Comparison of ENCODE assay signal across 16 cellular contexts in genomic region chr12:70240677-70241076, GRCh38. TPM values are rescaled to one million over a fixed set of nuclear protein-coding genes. Genes with fewer than 3 reads are reported as not detected.
A peak's percentile ranks its signal among the peaks of the same experiment; 100 is the strongest.
DNase-seq lines count a peak whose midpoint lies in the region; ATAC-seq, FAIRE-seq and TF ChIP-seq lines count a peak whose summit lies in the region.
"Had no signal": no experiment of that assay in that cellular context is flagged by ENCODE, and none has a peak within 500 bp of the region (broad histone marks: within the 10 kb centered on the region; RNA-seq: fewer than 3 reads in every experiment).

No MANE protein-coding gene starts in this region.

- H3K4me1 ChIP-seq in CD4-positive, alpha-beta memory T cell (ENCODE audit: insufficient read depth, low read length): peaks cover 38% of the 10 kb centered on the region
- H3K4me1 ChIP-seq in naive thymus-derived CD4-positive, alpha-beta T cell (ENCODE audit: control insufficient read depth in 2 of 2, insufficient read depth in 2 of 2, low read length in 2 of 2): peaks cover 21 to 23% of the 10 kb centered on the region in 2 donors
- H3K4me1 ChIP-seq: colonic mucosa had no signal

- peaks cover 0 to 2% of the 10 kb centered on the region in 2 donors for H3K27me3 Mint-ChIP-seq in CD4-positive, alpha-beta memory T cell
- no peaks in the 10 kb centered on the region for H3K27me3 Mint-ChIP-seq in WTC11 (ENCODE audit: low read depth)
- H3K27me3 Mint-ChIP-seq in naive thymus-derived CD4-positive, alpha-beta T cell: peaks cover 0 to 3% (median 0%) of the 10 kb centered on the region in 5 donors

- peaks cover 10% of the 10 kb centered on the region for H3K36me3 ChIP-seq in CD4-positive, alpha-beta memory T cell (ENCODE audit: insufficient read depth, low read length)
- H3K36me3 ChIP-seq in naive thymus-derived CD4-positive, alpha-beta T cell (ENCODE audit: control insufficient read depth in 2 of 3, insufficient read depth in 3 of 3, low read length in 3 of 3): peaks cover 0 to 28% (median 0%) of the 10 kb centered on the region in 3 experiments
- H3K36me3 ChIP-seq: colonic mucosa had no signal

- TF ChIP-seq CTCF in WTC11 (IDR thresholded peaks at IDR 0.05): no peak

- CTCF ChIA-PET in CD4-positive, alpha-beta memory T cell (lab: Charles Lee; ENCODE audit: partially characterized antibody): no interaction called here
- CTCF ChIA-PET in WTC11 (lab: Charles Lee): no interaction called here
- CTCF ChIA-PET in naive thymus-derived CD4-positive, alpha-beta T cell (lab: Charles Lee): no interaction called here

- H3K9me3 ChIP-seq in CD4-positive, alpha-beta memory T cell (ENCODE audit: control insufficient read depth in 1 of 2, low read length in 2 of 2): no peaks in the 10 kb centered on the region
- H3K9me3 ChIP-seq in naive thymus-derived CD4-positive, alpha-beta T cell (ENCODE audit: control insufficient read depth in 2 of 3, low read length in 3 of 3): no peaks in the 10 kb centered on the region
- H3K9me3 ChIP-seq: colonic mucosa had no signal

- H3K27ac Mint-ChIP-seq in CD4-positive, alpha-beta memory T cell: peak overlapping the region; percentile 3 to 98 (median 49)
- H3K27ac Mint-ChIP-seq in WTC11: peak overlapping the region; percentile 37
- H3K27ac Mint-ChIP-seq in naive thymus-derived CD4-positive, alpha-beta T cell: peak overlapping the region in 5 of 9 donors; percentile 2 to 99 (median 72)

- H3K9me3 Mint-ChIP-seq in CD4-positive, alpha-beta memory T cell: peaks cover 0 to 2% (median 0%) of the 10 kb centered on the region in 8 donors
- peaks cover 8% of the 10 kb centered on the region for H3K9me3 Mint-ChIP-seq in WTC11
- H3K9me3 Mint-ChIP-seq in naive thymus-derived CD4-positive, alpha-beta T cell: peaks cover 0 to 3% (median 0%) of the 10 kb centered on the region in 11 donors

- ATAC-seq in WTC11 (no peak), HG03097 (IDR thresholded peaks at IDR 0.05; ENCODE audit: low FRiP score, unreplicated experiment) (no peak)
- ATAC-seq in naive thymus-derived CD4-positive, alpha-beta T cell: no peak

- TF ChIP-seq POLR2A in H54 (IDR thresholded peaks at IDR 0.05; ENCODE audit: low read depth, low read length): no peak

- POLR2A ChIA-PET in CD4-positive, alpha-beta memory T cell (lab: Charles Lee; ENCODE audit: partially characterized antibody): no interaction called here
- POLR2A ChIA-PET in WTC11 (lab: Charles Lee): no interaction called here
- POLR2A ChIA-PET in naive thymus-derived CD4-positive, alpha-beta T cell (lab: Charles Lee): no interaction called here

- peak; percentile 6 for FAIRE-seq in H54 (lab: Jason Lieb, UNC)
- FAIRE-seq: GM18507 had no signal

- DNase-seq in CD4-positive, alpha-beta memory T cell: no peak
- DNase-seq in H54 (ENCODE audit: insufficient read length, low spot score): no peak
- no peak for DNase-seq in WTC11 (ENCODE audit: low spot score)
- no peak for DNase-seq in naive thymus-derived CD4-positive, alpha-beta T cell
- DNase-seq in DMS114 treated with DMSO at 0.1 percent for 48 hours (lab: John Stamatoyannopoulos, UW; ENCODE audit: unreplicated experiment): no peak
- no peak for DNase-seq in hypothalamus (lab: John Stamatoyannopoulos, UW)
- DNase-seq: colonic mucosa; GDM1; NCI-H2107; NCI-H82; retina; stimulated activated CD8-positive, alpha-beta memory T cell treated with anti-CD3 and anti-CD28 coated beads, Interleukin-4, amount 100 ng/mL, for 48 hours; trophoblast cell had no signal

- H3K4me1 Mint-ChIP-seq in CD4-positive, alpha-beta memory T cell: peaks cover 28 to 55% (median 36%) of the 10 kb centered on the region in 4 donors
- H3K4me1 Mint-ChIP-seq in WTC11: peaks cover 47% of the 10 kb centered on the region
- peaks cover 30 to 55% (median 49%) of the 10 kb centered on the region in 7 donors for H3K4me1 Mint-ChIP-seq in naive thymus-derived CD4-positive, alpha-beta T cell

- H3K27me3 ChIP-seq in CD4-positive, alpha-beta memory T cell (ENCODE audit: insufficient read depth, low read length): no peaks in the 10 kb centered on the region
- H3K27me3 ChIP-seq in naive thymus-derived CD4-positive, alpha-beta T cell (ENCODE audit: control insufficient read depth in 2 of 2, insufficient read depth in 2 of 2, low read length in 2 of 2): no peaks in the 10 kb centered on the region
- H3K27me3 ChIP-seq: colonic mucosa had no signal

- intact Hi-C loops in CD4-positive, alpha-beta memory T cell (cut with micrococcal nuclease): loop anchor here (5.0 to 10.0 kb wide), 3 partner anchors 67 to 1517 kb away; partner anchors contain the start of gene CCT2
- intact Hi-C loops in naive thymus-derived CD4-positive, alpha-beta T cell (cut with micrococcal nuclease): loop anchor here (5.0 to 10.0 kb wide), 7 partner anchors 42 to 1594 kb away; partner anchors contain the start of genes CCT2 (in 1 of the 2), RAB21 (in 1 of the 2), SLC35E3 (in 1 of the 2) and TBC1D15 (in 1 of the 2)

- peaks cover 47 to 50% of the 10 kb centered on the region in 2 donors for H3K36me3 Mint-ChIP-seq in CD4-positive, alpha-beta memory T cell
- peaks cover 53% of the 10 kb centered on the region for H3K36me3 Mint-ChIP-seq in WTC11
- H3K36me3 Mint-ChIP-seq in naive thymus-derived CD4-positive, alpha-beta T cell: peaks cover 5 to 48% (median 41%) of the 10 kb centered on the region in 5 donors

- no peak overlapping the region for H3K27ac ChIP-seq in CD4-positive, alpha-beta memory T cell (ENCODE audit: low read depth, low read length)
- no peak overlapping the region for H3K27ac ChIP-seq in naive thymus-derived CD4-positive, alpha-beta T cell (ENCODE audit: low read depth, low read length)
- H3K27ac ChIP-seq: colonic mucosa, HL-60 had no signal

- no peak overlapping the region for H3K4me3 ChIP-seq in CD4-positive, alpha-beta memory T cell (ENCODE audit: low read length in 2 of 2)
- H3K4me3 ChIP-seq in naive thymus-derived CD4-positive, alpha-beta T cell (ENCODE audit: low read length): no peak overlapping the region
- H3K4me3 ChIP-seq: colonic mucosa had no signal

- peak overlapping the region in 6 of 8 donors; percentile 5 to 72 (median 25) for H3K4me3 Mint-ChIP-seq in CD4-positive, alpha-beta memory T cell
- peak overlapping the region; percentile 7 for H3K4me3 Mint-ChIP-seq in WTC11
- H3K4me3 Mint-ChIP-seq in naive thymus-derived CD4-positive, alpha-beta T cell: peak overlapping the region in 8 of 10 donors; percentile 27 to 98 (median 54)

TF ChIP-seq in WTC11, 78 proteins besides CTCF, POLR2A, EP300 and RAD21 (continues in another document):
- TF ChIP-seq TP53 (CRISPR knock-in tag; IDR thresholded peaks at IDR 0.05): no peak
- TF ChIP-seq, protein P1, sequence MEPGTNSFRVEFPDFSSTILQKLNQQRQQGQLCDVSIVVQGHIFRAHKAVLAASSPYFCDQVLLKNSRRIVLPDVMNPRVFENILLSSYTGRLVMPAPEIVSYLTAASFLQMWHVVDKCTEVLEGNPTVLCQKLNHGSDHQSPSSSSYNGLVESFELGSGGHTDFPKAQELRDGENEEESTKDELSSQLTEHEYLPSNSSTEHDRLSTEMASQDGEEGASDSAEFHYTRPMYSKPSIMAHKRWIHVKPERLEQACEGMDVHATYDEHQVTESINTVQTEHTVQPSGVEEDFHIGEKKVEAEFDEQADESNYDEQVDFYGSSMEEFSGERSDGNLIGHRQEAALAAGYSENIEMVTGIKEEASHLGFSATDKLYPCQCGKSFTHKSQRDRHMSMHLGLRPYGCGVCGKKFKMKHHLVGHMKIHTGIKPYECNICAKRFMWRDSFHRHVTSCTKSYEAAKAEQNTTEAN (CRISPR knock-in tag; IDR thresholded peaks at IDR 0.05): no peak
- TF ChIP-seq FOXJ3 (CRISPR knock-in tag; IDR thresholded peaks at IDR 0.05; ENCODE audit: borderline replicate concordance): no peak
- TF ChIP-seq RORB (CRISPR knock-in tag; IDR thresholded peaks at IDR 0.05): no peak
- TF ChIP-seq TEAD1 (CRISPR knock-in tag; IDR thresholded peaks at IDR 0.05): no peak
- TF ChIP-seq OVOL2 (CRISPR knock-in tag; IDR thresholded peaks at IDR 0.05; ENCODE audit: borderline replicate concordance): no peak
- no peak for TF ChIP-seq NFATC4 (CRISPR knock-in tag; IDR thresholded peaks at IDR 0.05)
- TF ChIP-seq ZNF532 (CRISPR knock-in tag; IDR thresholded peaks at IDR 0.05; ENCODE audit: borderline replicate concordance): no peak

RNA-seq across cellular contexts. Expression of gene CNOT2, which starts 2.6 kb away (rescaled TPM):
- total RNA-seq in CD4-positive, alpha-beta memory T cell: 100 to 1,000 TPM; 120 to 121 TPM
- polyA plus RNA-seq in CD4-positive, alpha-beta memory T cell: 100 to 1,000 TPM in 1 of 2 donors, 10 to 100 TPM in 1; 93.5 to 115 TPM
- 59.7 to 64.7 TPM (median 60.5 TPM) in 3 replicates for total RNA-seq in WTC11 (2021)
- 100 to 1,000 TPM in 4 of 5 experiments, 10 to 100 TPM in 1; 76.2 to 144 (median 116) TPM for total RNA-seq in naive thymus-derived CD4-positive, alpha-beta T cell
- 100 to 1,000 TPM; 114 to 122 TPM for polyA plus RNA-seq in naive thymus-derived CD4-positive, alpha-beta T cell
